1 cellular context compared by ENCODE assay signal in the genomic region with DNA sequence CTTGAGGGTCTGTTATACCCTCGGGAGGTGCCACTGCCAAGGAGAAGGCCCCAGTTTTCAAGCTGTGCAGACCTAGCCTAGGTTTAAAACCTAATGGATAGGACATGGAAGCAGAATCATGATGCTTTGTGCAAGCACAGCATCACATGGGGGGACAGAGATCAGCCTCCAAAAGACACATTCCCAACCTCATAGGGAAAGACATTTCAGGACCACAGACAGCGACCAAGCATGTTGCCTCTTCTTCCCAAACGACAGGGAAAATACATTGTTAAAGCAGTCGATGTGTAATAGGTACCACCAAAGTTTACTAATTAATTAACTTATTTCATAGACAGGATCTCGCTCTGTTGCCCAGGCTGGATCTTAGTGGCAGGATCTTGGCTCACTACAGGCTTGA.
TF ChIP-seq lines count a peak whose summit lies in the region.

No MANE protein-coding gene starts in this region.

TF ChIP-seq in GM23338, 12 proteins besides CTCF, POLR2A, EP300 and RAD21:
- TF ChIP-seq, protein P1, sequence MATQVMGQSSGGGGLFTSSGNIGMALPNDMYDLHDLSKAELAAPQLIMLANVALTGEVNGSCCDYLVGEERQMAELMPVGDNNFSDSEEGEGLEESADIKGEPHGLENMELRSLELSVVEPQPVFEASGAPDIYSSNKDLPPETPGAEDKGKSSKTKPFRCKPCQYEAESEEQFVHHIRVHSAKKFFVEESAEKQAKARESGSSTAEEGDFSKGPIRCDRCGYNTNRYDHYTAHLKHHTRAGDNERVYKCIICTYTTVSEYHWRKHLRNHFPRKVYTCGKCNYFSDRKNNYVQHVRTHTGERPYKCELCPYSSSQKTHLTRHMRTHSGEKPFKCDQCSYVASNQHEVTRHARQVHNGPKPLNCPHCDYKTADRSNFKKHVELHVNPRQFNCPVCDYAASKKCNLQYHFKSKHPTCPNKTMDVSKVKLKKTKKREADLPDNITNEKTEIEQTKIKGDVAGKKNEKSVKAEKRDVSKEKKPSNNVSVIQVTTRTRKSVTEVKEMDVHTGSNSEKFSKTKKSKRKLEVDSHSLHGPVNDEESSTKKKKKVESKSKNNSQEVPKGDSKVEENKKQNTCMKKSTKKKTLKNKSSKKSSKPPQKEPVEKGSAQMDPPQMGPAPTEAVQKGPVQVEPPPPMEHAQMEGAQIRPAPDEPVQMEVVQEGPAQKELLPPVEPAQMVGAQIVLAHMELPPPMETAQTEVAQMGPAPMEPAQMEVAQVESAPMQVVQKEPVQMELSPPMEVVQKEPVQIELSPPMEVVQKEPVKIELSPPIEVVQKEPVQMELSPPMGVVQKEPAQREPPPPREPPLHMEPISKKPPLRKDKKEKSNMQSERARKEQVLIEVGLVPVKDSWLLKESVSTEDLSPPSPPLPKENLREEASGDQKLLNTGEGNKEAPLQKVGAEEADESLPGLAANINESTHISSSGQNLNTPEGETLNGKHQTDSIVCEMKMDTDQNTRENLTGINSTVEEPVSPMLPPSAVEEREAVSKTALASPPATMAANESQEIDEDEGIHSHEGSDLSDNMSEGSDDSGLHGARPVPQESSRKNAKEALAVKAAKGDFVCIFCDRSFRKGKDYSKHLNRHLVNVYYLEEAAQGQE (IDR thresholded peaks at IDR 0.05; ENCODE audit: unreplicated experiment) = peak; percentile 77
- TF ChIP-seq POLR2AphosphoS5 (IDR thresholded peaks at IDR 0.05; ENCODE audit: low read depth) (no peak), STAT1 (IDR thresholded peaks at IDR 0.05; ENCODE audit: unreplicated experiment) (no peak), NANOG (IDR thresholded peaks at IDR 0.05; ENCODE audit: borderline replicate concordance) (no peak), CREB1 (CRISPR knock-in tag; IDR thresholded peaks at IDR 0.05; ENCODE audit: low read depth) (no peak)
- TF ChIP-seq, protein P2, sequence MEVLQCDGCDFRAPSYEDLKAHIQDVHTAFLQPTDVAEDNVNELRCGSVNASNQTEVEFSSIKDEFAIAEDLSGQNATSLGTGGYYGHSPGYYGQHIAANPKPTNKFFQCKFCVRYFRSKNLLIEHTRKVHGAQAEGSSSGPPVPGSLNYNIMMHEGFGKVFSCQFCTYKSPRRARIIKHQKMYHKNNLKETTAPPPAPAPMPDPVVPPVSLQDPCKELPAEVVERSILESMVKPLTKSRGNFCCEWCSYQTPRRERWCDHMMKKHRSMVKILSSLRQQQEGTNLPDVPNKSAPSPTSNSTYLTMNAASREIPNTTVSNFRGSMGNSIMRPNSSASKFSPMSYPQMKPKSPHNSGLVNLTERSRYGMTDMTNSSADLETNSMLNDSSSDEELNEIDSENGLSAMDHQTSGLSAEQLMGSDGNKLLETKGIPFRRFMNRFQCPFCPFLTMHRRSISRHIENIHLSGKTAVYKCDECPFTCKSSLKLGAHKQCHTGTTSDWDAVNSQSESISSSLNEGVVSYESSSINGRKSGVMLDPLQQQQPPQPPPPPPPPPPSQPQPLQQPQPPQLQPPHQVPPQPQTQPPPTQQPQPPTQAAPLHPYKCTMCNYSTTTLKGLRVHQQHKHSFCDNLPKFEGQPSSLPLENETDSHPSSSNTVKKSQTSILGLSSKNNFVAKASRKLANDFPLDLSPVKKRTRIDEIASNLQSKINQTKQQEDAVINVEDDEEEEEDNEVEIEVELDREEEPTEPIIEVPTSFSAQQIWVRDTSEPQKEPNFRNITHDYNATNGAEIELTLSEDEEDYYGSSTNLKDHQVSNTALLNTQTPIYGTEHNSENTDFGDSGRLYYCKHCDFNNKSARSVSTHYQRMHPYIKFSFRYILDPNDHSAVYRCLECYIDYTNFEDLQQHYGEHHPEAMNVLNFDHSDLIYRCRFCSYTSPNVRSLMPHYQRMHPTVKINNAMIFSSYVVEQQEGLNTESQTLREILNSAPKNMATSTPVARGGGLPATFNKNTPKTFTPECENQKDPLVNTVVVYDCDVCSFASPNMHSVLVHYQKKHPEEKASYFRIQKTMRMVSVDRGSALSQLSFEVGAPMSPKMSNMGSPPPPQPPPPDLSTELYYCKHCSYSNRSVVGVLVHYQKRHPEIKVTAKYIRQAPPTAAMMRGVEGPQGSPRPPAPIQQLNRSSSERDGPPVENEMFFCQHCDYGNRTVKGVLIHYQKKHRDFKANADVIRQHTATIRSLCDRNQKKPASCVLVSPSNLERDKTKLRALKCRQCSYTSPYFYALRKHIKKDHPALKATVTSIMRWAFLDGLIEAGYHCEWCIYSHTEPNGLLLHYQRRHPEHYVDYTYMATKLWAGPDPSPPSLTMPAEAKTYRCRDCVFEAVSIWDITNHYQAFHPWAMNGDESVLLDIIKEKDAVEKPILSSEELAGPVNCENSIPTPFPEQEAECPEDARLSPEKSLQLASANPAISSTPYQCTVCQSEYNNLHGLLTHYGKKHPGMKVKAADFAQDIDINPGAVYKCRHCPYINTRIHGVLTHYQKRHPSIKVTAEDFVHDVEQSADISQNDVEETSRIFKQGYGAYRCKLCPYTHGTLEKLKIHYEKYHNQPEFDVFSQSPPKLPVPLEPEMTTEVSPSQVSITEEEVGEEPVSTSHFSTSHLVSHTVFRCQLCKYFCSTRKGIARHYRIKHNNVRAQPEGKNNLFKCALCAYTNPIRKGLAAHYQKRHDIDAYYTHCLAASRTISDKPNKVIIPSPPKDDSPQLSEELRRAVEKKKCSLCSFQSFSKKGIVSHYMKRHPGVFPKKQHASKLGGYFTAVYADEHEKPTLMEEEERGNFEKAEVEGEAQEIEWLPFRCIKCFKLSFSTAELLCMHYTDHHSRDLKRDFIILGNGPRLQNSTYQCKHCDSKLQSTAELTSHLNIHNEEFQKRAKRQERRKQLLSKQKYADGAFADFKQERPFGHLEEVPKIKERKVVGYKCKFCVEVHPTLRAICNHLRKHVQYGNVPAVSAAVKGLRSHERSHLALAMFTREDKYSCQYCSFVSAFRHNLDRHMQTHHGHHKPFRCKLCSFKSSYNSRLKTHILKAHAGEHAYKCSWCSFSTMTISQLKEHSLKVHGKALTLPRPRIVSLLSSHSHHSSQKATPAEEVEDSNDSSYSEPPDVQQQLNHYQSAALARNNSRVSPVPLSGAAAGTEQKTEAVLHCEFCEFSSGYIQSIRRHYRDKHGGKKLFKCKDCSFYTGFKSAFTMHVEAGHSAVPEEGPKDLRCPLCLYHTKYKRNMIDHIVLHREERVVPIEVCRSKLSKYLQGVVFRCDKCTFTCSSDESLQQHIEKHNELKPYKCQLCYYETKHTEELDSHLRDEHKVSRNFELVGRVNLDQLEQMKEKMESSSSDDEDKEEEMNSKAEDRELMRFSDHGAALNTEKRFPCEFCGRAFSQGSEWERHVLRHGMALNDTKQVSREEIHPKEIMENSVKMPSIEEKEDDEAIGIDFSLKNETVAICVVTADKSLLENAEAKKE (CRISPR knock-in tag; IDR thresholded peaks at IDR 0.05) = no peak
- TF ChIP-seq, protein P3, sequence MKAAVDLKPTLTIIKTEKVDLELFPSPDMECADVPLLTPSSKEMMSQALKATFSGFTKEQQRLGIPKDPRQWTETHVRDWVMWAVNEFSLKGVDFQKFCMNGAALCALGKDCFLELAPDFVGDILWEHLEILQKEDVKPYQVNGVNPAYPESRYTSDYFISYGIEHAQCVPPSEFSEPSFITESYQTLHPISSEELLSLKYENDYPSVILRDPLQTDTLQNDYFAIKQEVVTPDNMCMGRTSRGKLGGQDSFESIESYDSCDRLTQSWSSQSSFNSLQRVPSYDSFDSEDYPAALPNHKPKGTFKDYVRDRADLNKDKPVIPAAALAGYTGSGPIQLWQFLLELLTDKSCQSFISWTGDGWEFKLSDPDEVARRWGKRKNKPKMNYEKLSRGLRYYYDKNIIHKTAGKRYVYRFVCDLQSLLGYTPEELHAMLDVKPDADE (IDR thresholded peaks at IDR 0.05) = no peak
TF ChIP-seq in GM23338: peak in this region for 1.
